8 cellular contexts compared by ENCODE assay signal in the genomic region with DNA sequence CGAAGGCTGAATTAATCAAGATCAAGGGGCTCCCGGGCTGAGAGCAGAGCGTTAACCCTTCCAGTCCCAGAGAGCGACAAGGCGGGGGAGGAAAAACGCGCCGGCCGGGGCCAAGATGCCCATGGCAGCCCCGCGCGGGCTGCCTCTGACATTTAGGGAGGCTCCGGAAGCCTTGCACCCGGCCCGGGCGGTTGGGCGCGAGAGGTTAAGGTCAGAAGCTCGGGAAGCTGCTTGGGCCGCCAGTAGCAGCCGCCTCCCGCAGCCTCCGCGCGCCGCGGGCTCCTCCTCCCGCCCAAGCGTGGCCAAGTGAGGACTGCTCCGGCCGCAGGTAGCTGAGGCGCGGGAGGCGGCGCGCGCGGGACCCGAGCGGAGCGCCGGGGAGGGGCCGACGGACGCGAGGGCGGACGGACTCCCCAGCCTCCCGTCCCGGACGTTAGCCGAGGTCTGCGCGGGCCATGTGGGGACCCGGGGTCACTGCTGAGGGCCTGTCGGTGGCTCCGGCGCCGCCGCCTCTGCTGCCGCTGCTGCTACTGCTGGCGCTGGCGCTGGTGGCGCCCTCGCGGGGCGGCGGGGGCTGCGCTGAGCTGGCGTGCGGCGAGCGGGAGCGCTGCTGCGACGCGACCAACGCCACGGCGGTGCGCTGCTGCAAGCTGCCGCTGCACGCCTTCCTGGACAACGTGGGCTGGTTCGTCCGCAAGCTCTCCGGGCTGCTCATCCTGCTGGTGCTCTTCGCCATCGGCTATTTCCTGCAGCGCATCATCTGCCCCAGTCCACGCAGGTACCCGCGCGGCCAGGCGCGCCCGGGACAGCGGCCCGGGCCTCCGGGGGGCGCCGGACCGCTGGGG. TPM values are rescaled to one million over a fixed set of nuclear protein-coding genes. Genes with fewer than 3 reads are reported as not detected.
A peak's percentile ranks its signal among the peaks of the same experiment; 100 is the strongest.
DNase-seq lines count a peak whose midpoint lies in the region; ATAC-seq and TF ChIP-seq lines count a peak whose summit lies in the region.

A gene (plus strand): TSS at position 242 of the 845 bp plus-strand sequence. CDS start 214 bp downstream, at position 456.

- H3K4me1 ChIP-seq in DOHH2 (ENCODE audit: control insufficient read depth, low read length): peaks cover 18% of the 10 kb centered on the region
- no peaks in the 10 kb centered on the region for H3K4me1 ChIP-seq in OCI-LY3 (ENCODE audit: low read length)
- H3K4me1 ChIP-seq in osteoblast (ENCODE audit: insufficient read depth, low read length): peaks cover 7% of the 10 kb centered on the region

- H3K79me2 ChIP-seq in DOHH2 (ENCODE audit: control insufficient read depth, low read length): no peaks in the 10 kb centered on the region
- H3K79me2 ChIP-seq in OCI-LY3 (ENCODE audit: low read length): no peaks in the 10 kb centered on the region
- no peaks in the 10 kb centered on the region for H3K79me2 ChIP-seq in osteoblast (ENCODE audit: insufficient read depth, low read length)

- DNase-seq in HL-60 (ENCODE audit: low read depth in 1 of 2, low spot score in 1 of 2): peak in 1 of 2 experiments; percentile 53
- DNase-seq in activated gamma-delta T cell treated with Interleukin-2 at 50 U/mL for 16 hours: peak; percentile 18
- DNase-seq in glomerular visceral epithelial cell (ENCODE audit: extremely low spot score): peak; percentile 53
- peak; percentile 91 for DNase-seq in osteoblast (ENCODE audit: insufficient read length, low spot score, missing footprints)
- no peak for DNase-seq in pons (ENCODE audit: low spot score)

- TF ChIP-seq CTCF in DOHH2 (IDR thresholded peaks at IDR 0.05; ENCODE audit: low read depth, low read length, poor library complexity, severe bottlenecking) (peak; percentile 40), HL-60 (IDR thresholded peaks at IDR 0.05; ENCODE audit: insufficient read depth, low read length) (no peak), OCI-LY3 (IDR thresholded peaks at IDR 0.05; ENCODE audit: low read depth, low read length) (peak; percentile 31; the same call in 1 of the 2 replicates), osteoblast (IDR thresholded peaks at IDR 0.05; ENCODE audit: extremely low read depth, low read depth, low read length) (no peak)

- no peaks in the 10 kb centered on the region for H3K36me3 ChIP-seq in DOHH2 (ENCODE audit: control insufficient read depth, low read length)
- no peaks in the 10 kb centered on the region for H3K36me3 ChIP-seq in OCI-LY3 (replicated peaks; ENCODE audit: low read depth, low read length)
- no peaks in the 10 kb centered on the region for H3K36me3 ChIP-seq in osteoblast (ENCODE audit: insufficient read depth, low read length)

- H3K4me3 ChIP-seq in DOHH2 (ENCODE audit: low read length) (peak within 1 kb of the TSS; percentile 75), HL-60 (replicated peaks; ENCODE audit: insufficient read depth, low read length) (peak within 1 kb of the TSS; percentile 44), OCI-LY3 (ENCODE audit: low read length) (peak within 1 kb of the TSS; percentile 85), osteoblast (ENCODE audit: insufficient read depth, low read length) (peak within 1 kb of the TSS; percentile 73)

- peaks cover 28% of the 10 kb centered on the region for H3K27me3 ChIP-seq in DOHH2 (ENCODE audit: control insufficient read depth, low read length)
- peaks cover 11% of the 10 kb centered on the region for H3K27me3 ChIP-seq in HL-60 (ENCODE audit: insufficient read depth, poor library complexity, severe bottlenecking)
- peaks cover 10% of the 10 kb centered on the region; the same call in 1 of the 2 replicates for H3K27me3 ChIP-seq in OCI-LY3 (ENCODE audit: low read depth, low read length)
- peaks cover 66% of the 10 kb centered on the region for H3K27me3 ChIP-seq in osteoblast (ENCODE audit: insufficient read depth, low read length)

- peak within 1 kb of the TSS; percentile 81 for H3K4me2 ChIP-seq in DOHH2 (ENCODE audit: low read length)
- peak within 1 kb of the TSS; percentile 71 for H3K4me2 ChIP-seq in OCI-LY3 (ENCODE audit: low read length)
- peak within 1 kb of the TSS; percentile 82 for H3K4me2 ChIP-seq in osteoblast (ENCODE audit: insufficient read depth, low read length)

- no peaks in the 10 kb centered on the region; the same call in 1 of the 2 replicates for H3F3A ChIP-seq in DOHH2 (ENCODE audit: control insufficient read depth, insufficient read depth)

- H3K9me2 ChIP-seq in DOHH2 (replicated peaks; ENCODE audit: control insufficient read depth, low read length): no peaks in the 10 kb centered on the region

- H3K9me3 ChIP-seq in DOHH2 (ENCODE audit: control insufficient read depth, insufficient read depth, low read length) (no peaks in the 10 kb centered on the region), OCI-LY3 (ENCODE audit: insufficient read depth, low read length) (no peaks in the 10 kb centered on the region), osteoblast (ENCODE audit: low read depth, low read length) (no peaks in the 10 kb centered on the region)

- ATAC-seq in GM21423 (IDR thresholded peaks at IDR 0.05; ENCODE audit: unreplicated experiment): peak; percentile 83

- H2AFZ ChIP-seq in OCI-LY3 (ENCODE audit: low read depth, low read length) (peak within 1 kb of the TSS; percentile 75), osteoblast (ENCODE audit: low read length) (peak within 1 kb of the TSS; percentile 83)

- H3K27ac ChIP-seq in DOHH2 (ENCODE audit: low read depth, low read length) (no peak within 1 kb of the TSS), HL-60 (replicated peaks) (no peak within 1 kb of the TSS), OCI-LY3 (ENCODE audit: low read length) (no peak within 1 kb of the TSS), osteoblast (ENCODE audit: low read depth, low read length) (no peak within 1 kb of the TSS)

- peak within 1 kb of the TSS; percentile 73 for H3K9ac ChIP-seq in OCI-LY3 (ENCODE audit: low read length)

- no peaks in the 10 kb centered on the region for H4K20me1 ChIP-seq in DOHH2 (ENCODE audit: control insufficient read depth, insufficient read depth, low read depth, low read length)
- no peaks in the 10 kb centered on the region for H4K20me1 ChIP-seq in OCI-LY3 (ENCODE audit: insufficient read depth, low read length)
- H4K20me1 ChIP-seq in osteoblast (ENCODE audit: insufficient read depth, low read length): peaks cover 3% of the 10 kb centered on the region

RNA-seq across cellular contexts. Expression of the gene that starts here (rescaled TPM):
- 1.2 and 2.2 TPM in 2 replicates for total RNA-seq in osteoblast

Comparison
In these comparisons a context has a peak if more than half of its experiments do, and no peak if none do; other contexts are left out.
1. CTCF ChIP-seq: peak in DOHH2 (single experiment) and OCI-LY3 (single experiment); none in HL-60 (single experiment) and osteoblast (single experiment).
2. Peak in every context shown above with its lines, with median percentiles within 50 percentile points of each other: H3K4me2 ChIP-seq and H3K4me3 ChIP-seq.